In genomic region chr1:890661-891060, GRCh38 we compare ENCODE assay signal across 2 cellular contexts.
TF ChIP-seq lines count a peak whose summit lies in the region.

No MANE protein-coding gene starts in this region.

TF ChIP-seq in IMR-90, 13 proteins besides CTCF, POLR2A, EP300 and RAD21:
- TF ChIP-seq NFE2L2 (IDR thresholded peaks at IDR 0.05; ENCODE audit: low read depth, low read length) (no peak), MAFK (IDR thresholded peaks at IDR 0.05; ENCODE audit: low read depth, low read length) (no peak), FOS (IDR thresholded peaks at IDR 0.05; ENCODE audit: low read depth, low read length) (no peak), CHD1 (IDR thresholded peaks at IDR 0.05; ENCODE audit: low read depth, low read length) (no peak), RFX5 (IDR thresholded peaks at IDR 0.05; ENCODE audit: low read depth, low read length) (no peak), USF2 (IDR thresholded peaks at IDR 0.05; ENCODE audit: low read depth, low read length) (no peak), SMC3 (IDR thresholded peaks at IDR 0.05; ENCODE audit: low read depth, low read length) (no peak), MXI1 (IDR thresholded peaks at IDR 0.05; ENCODE audit: borderline replicate concordance, low read depth, low read length) (no peak), MAZ (IDR thresholded peaks at IDR 0.05; ENCODE audit: borderline replicate concordance, low read depth, low read length) (no peak), CEBPB (IDR thresholded peaks at IDR 0.05; ENCODE audit: low read depth, low read length) (no peak)
- TF ChIP-seq, protein P1, sequence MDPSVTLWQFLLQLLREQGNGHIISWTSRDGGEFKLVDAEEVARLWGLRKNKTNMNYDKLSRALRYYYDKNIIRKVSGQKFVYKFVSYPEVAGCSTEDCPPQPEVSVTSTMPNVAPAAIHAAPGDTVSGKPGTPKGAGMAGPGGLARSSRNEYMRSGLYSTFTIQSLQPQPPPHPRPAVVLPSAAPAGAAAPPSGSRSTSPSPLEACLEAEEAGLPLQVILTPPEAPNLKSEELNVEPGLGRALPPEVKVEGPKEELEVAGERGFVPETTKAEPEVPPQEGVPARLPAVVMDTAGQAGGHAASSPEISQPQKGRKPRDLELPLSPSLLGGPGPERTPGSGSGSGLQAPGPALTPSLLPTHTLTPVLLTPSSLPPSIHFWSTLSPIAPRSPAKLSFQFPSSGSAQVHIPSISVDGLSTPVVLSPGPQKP (IDR thresholded peaks at IDR 0.05; ENCODE audit: borderline replicate concordance, low read depth, low read length) = no peak

TF ChIP-seq in GM23338, 12 proteins besides CTCF, POLR2A, EP300 and RAD21:
- TF ChIP-seq EZH2phosphoT487 (IDR thresholded peaks at IDR 0.05; ENCODE audit: unreplicated experiment) (no peak), REST (IDR thresholded peaks at IDR 0.05; ENCODE audit: unreplicated experiment) (no peak), CREB1 (CRISPR knock-in tag; IDR thresholded peaks at IDR 0.05; ENCODE audit: low read depth) (no peak), ZNF114 (CRISPR knock-in tag; IDR thresholded peaks at IDR 0.05) (no peak), POLR2AphosphoS5 (IDR thresholded peaks at IDR 0.05; ENCODE audit: low read depth) (no peak), ZNF331 (CRISPR knock-in tag; IDR thresholded peaks at IDR 0.05; ENCODE audit: low read depth) (no peak), STAT1 (IDR thresholded peaks at IDR 0.05; ENCODE audit: unreplicated experiment) (no peak), NANOG (IDR thresholded peaks at IDR 0.05; ENCODE audit: borderline replicate concordance) (no peak), ETS1 (IDR thresholded peaks at IDR 0.05) (no peak)
